ENCODE assay signal across 28 cellular contexts in the genomic region with DNA sequence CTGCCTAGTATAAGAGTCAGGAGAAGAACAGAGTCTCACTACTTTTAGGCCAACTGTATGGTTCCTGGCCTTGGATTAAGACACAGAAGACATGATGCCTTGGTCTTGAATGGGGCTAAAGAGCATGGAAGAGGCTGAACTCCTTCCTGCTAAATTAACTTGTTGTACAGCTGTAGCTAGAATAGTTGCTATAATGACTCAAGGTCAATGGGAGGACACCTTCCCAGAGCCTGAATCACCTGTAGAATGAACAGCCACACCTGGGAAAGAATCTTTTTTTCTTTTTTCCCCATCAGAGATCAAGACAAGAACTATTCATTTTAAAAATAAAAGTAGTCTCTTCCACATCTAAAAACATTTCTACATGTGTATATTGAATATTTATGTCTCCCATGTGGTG.
DNase-seq lines count a peak whose midpoint lies in the region; ATAC-seq, FAIRE-seq and TF ChIP-seq lines count a peak whose summit lies in the region.
"Had no signal": no experiment of that assay in that cellular context is flagged by ENCODE, and none has a peak within 500 bp of the region (broad histone marks: within the 10 kb centered on the region; RNA-seq: fewer than 3 reads in every experiment).

No MANE protein-coding gene starts in this region.

- H3K36me3 ChIP-seq in IMR-90 (ENCODE audit: control insufficient read depth, insufficient read depth, low read length) (no peaks in the 10 kb centered on the region), K562 (ENCODE audit: control insufficient read depth, insufficient read depth, low read length) (no peaks in the 10 kb centered on the region)

- TF ChIP-seq RAD21 in IMR-90 (IDR thresholded peaks at IDR 0.05; ENCODE audit: low read length): no peak
- no peak for TF ChIP-seq RAD21 in K562 (CRISPR knock-in tag; conservative IDR thresholded peaks at IDR 0.05 in 1 of 2, IDR thresholded peaks at IDR 0.05 in 1 of 2)

- no peak for TF ChIP-seq POLR2A in IMR-90 (IDR thresholded peaks at IDR 0.05; ENCODE audit: low read depth, low read length)
- no peak for TF ChIP-seq POLR2A in K562 (conservative IDR thresholded peaks at IDR 0.05)

- H2BK5ac ChIP-seq in IMR-90 (ENCODE audit: low read depth, low read length, poor library complexity, severe bottlenecking): peak overlapping the region; percentile 12

- H3K4me3 ChIP-seq in IMR-90 (ENCODE audit: insufficient read depth, low read depth, low read length) (no peak overlapping the region), K562 (no peak overlapping the region)
- H3K4me3 ChIP-seq: GM23338 had no signal

- no TSS peak for BruUV-seq in IMR-90 (replicated peaks; lab: Mats Ljungman, UMichigan)
- BruUV-seq in K562 (replicated peaks; lab: Mats Ljungman, UMichigan): no TSS peak

- no peak overlapping the region for H3K23ac ChIP-seq in IMR-90 (ENCODE audit: low read depth, low read length)

- H3K4me2 ChIP-seq in IMR-90 (ENCODE audit: low read depth, low read length) (no peak overlapping the region), K562 (ENCODE audit: insufficient read depth, low read length) (no peak overlapping the region)
- H3K4me2 ChIP-seq: GM23338 had no signal

- DNase-seq in IMR-90 (no peak), K562 (ENCODE audit: extremely low read depth in 1 of 4, low spot score in 3 of 4) (no peak), epithelial cell of prostate (ENCODE audit: low read depth, low spot score) (no peak), mesothelial cell of epicardium (ENCODE audit: low spot score in 2 of 2, unreplicated experiment in 2 of 2) (no peak), AML-193 (lab: John Stamatoyannopoulos, UW) (no peak), NCI-H748 treated with DMSO at 0.1 percent for 48 hours (lab: John Stamatoyannopoulos, UW) (no peak), HCEC 1CT (no peak)
- DNase-seq: C1 segment of cervical spinal cord; CD4-positive, alpha-beta memory T cell; COR-L47; DMS53; Kasumi-1; MV-4-11; NCI-H1105; NCI-H146; NCI-H2029; NCI-H446; NCI-H524 treated with DMSO at 0.1 percent for 48 hours; NCI-H82; NK-92 treated with Interleukin-12 subunit alpha and Interleukin-12 subunit beta, amount 100 ng/mL, for 24 hours; RPMI8226; SHP77 treated with DMSO at 0.1 percent for 48 hours had no signal

- H3K9me3 ChIP-seq in IMR-90 (ENCODE audit: control insufficient read depth, insufficient read depth, low read length): no peaks in the 10 kb centered on the region
- no peaks in the 10 kb centered on the region for H3K9me3 ChIP-seq in K562 (replicated peaks; ENCODE audit: control insufficient read depth, insufficient read depth, low read depth, low read length)

- H3K27ac ChIP-seq in IMR-90 (ENCODE audit: insufficient read depth, low read length) (no peak overlapping the region), K562 (ENCODE audit: extremely low read depth, low read depth, low read length) (no peak overlapping the region), epithelial cell of prostate (peak overlapping the region; percentile 76)
- H3K27ac ChIP-seq: HL-60 had no signal

- no peak overlapping the region for H3K56ac ChIP-seq in IMR-90 (ENCODE audit: extremely low read depth, insufficient read depth, low read length)

- H3K4me1 ChIP-seq in IMR-90 (ENCODE audit: control insufficient read depth, insufficient read depth, low read length): peaks cover 8% of the 10 kb centered on the region
- H3K4me1 ChIP-seq in K562 (replicated peaks in 1 of 2; ENCODE audit: control insufficient read depth in 2 of 2, insufficient read depth in 2 of 2, low read length in 2 of 2): no peaks in the 10 kb centered on the region

- peak overlapping the region; percentile 57; the same call in 1 of the 2 replicates for H3K18ac ChIP-seq in IMR-90 (ENCODE audit: low read depth, low read length)

- H3K4ac ChIP-seq in IMR-90 (ENCODE audit: low read depth, low read length): peak overlapping the region; percentile 43; the same call in 1 of the 2 replicates

- H3K79me1 ChIP-seq in IMR-90 (ENCODE audit: low read depth in 1 of 2, low read length in 2 of 2): no peaks in the 10 kb centered on the region

- no peaks in the 10 kb centered on the region for H3K36me3 Mint-ChIP-seq in mesothelial cell of epicardium
- H3K36me3 Mint-ChIP-seq: CD4-positive, alpha-beta memory T cell had no signal

- in situ Hi-C loops in IMR-90 (cut with MboI; ENCODE audit: low sequenced_read_pairs) (no loop called here), K562 (cut with MboI) (no loop called here)

- H3K9me3 Mint-ChIP-seq in mesothelial cell of epicardium: peaks cover 6% of the 10 kb centered on the region
- H3K9me3 Mint-ChIP-seq: GM23338 had no signal

- H2AK9ac ChIP-seq in IMR-90 (replicated peaks; ENCODE audit: low read depth, low read length, poor library complexity): no peak overlapping the region

- H3K27me3 ChIP-seq in IMR-90 (ENCODE audit: control insufficient read depth, insufficient read depth, low read length): no peaks in the 10 kb centered on the region
- H3K27me3 ChIP-seq in K562 (ENCODE audit: control insufficient read depth in 2 of 2, insufficient read depth in 2 of 2, low read length in 2 of 2): no peaks in the 10 kb centered on the region

- no peak overlapping the region for H3K4me3 Mint-ChIP-seq in mesothelial cell of epicardium
- H3K4me3 Mint-ChIP-seq: CD4-positive, alpha-beta memory T cell; GM23338 had no signal

- CTCF ChIA-PET in IMR-90 (lab: Yijun Ruan, JAX): interaction anchor here (0.6 to 1.2 kb wide), 3 partner anchors 19 to 1649 kb away, joined by 3 to 4 read pairs (median 3); no protein-coding TSS in a partner anchor
- CTCF ChIA-PET in K562 (lab: Yijun Ruan, JAX; ENCODE audit: low intra/inter-chr PET ratio): no interaction called here

- H2AFZ ChIP-seq in IMR-90 (replicated peaks; ENCODE audit: low read length, poor library complexity) (no peak overlapping the region), K562 (ENCODE audit: low read depth, low read length) (0 out of 2 replicates have a peak overlapping the region, but pooled peaks have one; percentile 25)
- H2AFZ ChIP-seq: GM23338 had no signal

- 0 out of 2 replicates have a peak overlapping the region, but pooled peaks have one; percentile 16 for H2BK120ac ChIP-seq in IMR-90 (ENCODE audit: low read depth, low read length)

- no peaks in the 10 kb centered on the region for H3K27me3 Mint-ChIP-seq in mesothelial cell of epicardium (ENCODE audit: low read depth)

- intact Hi-C loops in IMR-90 (cut with micrococcal nuclease) (loop anchor here (5.0 to 10.0 kb wide), 2 partner anchors 164 to 638 kb away; a partner anchor contains a TSS), K562 (cut with micrococcal nuclease) (no loop called here)

- peak overlapping the region in 1 of 2 experiments; percentile 2; a peak in 2 of 4 replicates for H4K8ac ChIP-seq in IMR-90 (ENCODE audit: low read depth in 2 of 2, low read length in 2 of 2)

- 0 out of 2 replicates have a peak overlapping the region, but pooled peaks have one; percentile 7 for H2AK5ac ChIP-seq in IMR-90 (ENCODE audit: low read depth, low read length)

- no peak for TF ChIP-seq CTCF in IMR-90 (conservative IDR thresholded peaks at IDR 0.05; ENCODE audit: low read depth, low read length)
- TF ChIP-seq CTCF in K562 (IDR thresholded peaks at IDR 0.05 in 2 of 3, conservative IDR thresholded peaks at IDR 0.05 in 1 of 3; ENCODE audit: insufficient read depth in 2 of 3, low read depth in 1 of 3, low read length in 3 of 3): no peak
- no peak for TF ChIP-seq CTCF in mesothelial cell of epicardium (IDR thresholded peaks at IDR 0.05; ENCODE audit: unreplicated experiment)

- no peak overlapping the region; the same call in 1 of the 2 replicates for H4K91ac ChIP-seq in IMR-90 (ENCODE audit: insufficient read depth, low read depth, low read length)

- no peak overlapping the region for H3K14ac ChIP-seq in IMR-90 (replicated peaks; ENCODE audit: low read depth, low read length)

- H3K79me2 ChIP-seq in K562 (ENCODE audit: control insufficient read depth, insufficient read depth, low read length): no peaks in the 10 kb centered on the region

- TF ChIP-seq EP300 in K562 (IDR thresholded peaks at IDR 0.05; ENCODE audit: low read length): no peak

- POLR2A ChIA-PET in IMR-90 (lab: Charles Lee; ENCODE audit: unreplicated experiment) (no interaction called here), K562 (lab: Yijun Ruan, JAX) (no interaction called here)

- H2BK15ac ChIP-seq in IMR-90 (ENCODE audit: low read depth, low read length): no peak overlapping the region

- no peak overlapping the region for H3K9ac ChIP-seq in IMR-90 (ENCODE audit: low read depth, low read length)
- H3K9ac ChIP-seq in K562 (ENCODE audit: insufficient read depth in 1 of 2, low read depth in 2 of 2, low read length in 2 of 2): no peak overlapping the region

- H4K20me1 ChIP-seq in IMR-90 (ENCODE audit: insufficient read depth, low read length): no peaks in the 10 kb centered on the region
- H4K20me1 ChIP-seq in K562 (replicated peaks; ENCODE audit: control insufficient read depth, insufficient read depth, low read length): no peaks in the 10 kb centered on the region

- H3K27ac Mint-ChIP-seq in mesothelial cell of epicardium: peak overlapping the region; percentile 21
- H3K27ac Mint-ChIP-seq: CD4-positive, alpha-beta memory T cell; GM23338 had no signal

- peak overlapping the region; percentile 42; the same call in 1 of the 2 replicates for H4K5ac ChIP-seq in IMR-90 (ENCODE audit: low read depth, low read length)

- no peak for FAIRE-seq in K562 (lab: Jason Lieb, UNC)
- FAIRE-seq: A204.1, GM18507 had no signal

- peak overlapping the region; percentile 42; the same call in 1 of the 2 replicates for H2BK20ac ChIP-seq in IMR-90 (ENCODE audit: low read depth, low read length)

- dilution Hi-C loops in IMR-90 (cut with HindIII; ENCODE audit: low sequenced_read_pairs, unreplicated experiment): no loop called here

- H3K4me1 Mint-ChIP-seq in mesothelial cell of epicardium: peaks cover 14% of the 10 kb centered on the region
- H3K4me1 Mint-ChIP-seq: CD4-positive, alpha-beta memory T cell had no signal

- H3K9me1 ChIP-seq in IMR-90 (ENCODE audit: insufficient read depth, low read length): peaks cover 3% of the 10 kb centered on the region; the same call in 1 of the 2 replicates
- no peaks in the 10 kb centered on the region for H3K9me1 ChIP-seq in K562 (ENCODE audit: control insufficient read depth, insufficient read depth, low read length)

- ATAC-seq in IMR-90 (ENCODE audit: low read depth): no peak
- no peak for ATAC-seq in K562
- ATAC-seq in GM21825 (IDR thresholded peaks at IDR 0.05; ENCODE audit: unreplicated experiment): no peak
- ATAC-seq: GM23338, HCT116 had no signal

TF ChIP-seq in IMR-90, 13 proteins besides CTCF, POLR2A, EP300 and RAD21 (continues in another document):
- TF ChIP-seq RCOR1 (IDR thresholded peaks at IDR 0.05; ENCODE audit: insufficient replicate concordance, low read length): no peak

TF ChIP-seq in K562, 482 proteins besides CTCF, POLR2A, EP300 and RAD21:
- TF ChIP-seq SMARCA5 (IDR thresholded peaks at IDR 0.05) (no peak), RNF2 (IDR thresholded peaks at IDR 0.05) (no peak)
TF ChIP-seq in K562: peak in this region for 0.
